In the genomic region with DNA sequence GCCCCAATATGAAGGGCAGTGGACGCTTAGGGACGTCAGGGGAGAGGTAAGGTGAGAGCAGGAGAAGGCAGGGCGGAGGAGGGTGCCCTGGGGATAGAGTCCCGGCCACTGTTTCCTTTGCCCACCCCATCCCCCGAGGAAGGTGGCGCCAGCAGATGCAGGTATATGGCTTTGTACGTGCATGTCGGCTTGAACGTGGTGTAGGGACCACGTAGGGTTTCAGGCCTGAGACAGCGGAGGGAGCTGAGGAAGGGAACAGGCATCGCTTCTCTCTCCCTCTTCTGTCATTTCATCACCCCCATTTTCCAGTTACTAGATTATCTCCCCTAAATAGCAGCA, we compare ENCODE assay signal across 8 cellular contexts.
DNase-seq lines count a peak whose midpoint lies in the region; ATAC-seq and TF ChIP-seq lines count a peak whose summit lies in the region.

No MANE protein-coding gene starts in this region.

- H3K4me3 Mint-ChIP-seq in Calu3 (ENCODE audit: low read depth, unreplicated experiment), result peak overlapping the region; percentile 76
- H3K4me3 Mint-ChIP-seq in IgD-negative memory B cell, result peak overlapping the region; percentile 76 to 99 (median 94)

- H2AFZ ChIP-seq in parathyroid adenoma, result peak overlapping the region; percentile 91

- peaks cover 9% of the 10 kb centered on the region for H3K4me1 ChIP-seq in effector memory CD4-positive, alpha-beta T cell (ENCODE audit: control insufficient read depth, insufficient read depth, low read length, poor library complexity, severe bottlenecking)
- peaks cover 5% of the 10 kb centered on the region for H3K4me1 ChIP-seq in parathyroid adenoma

- H3K4me3 ChIP-seq in effector memory CD4-positive, alpha-beta T cell (ENCODE audit: insufficient read depth, low read depth, low read length, poor library complexity, severe bottlenecking), result peak overlapping the region; percentile 52
- peak overlapping the region; percentile 40 for H3K4me3 ChIP-seq in parathyroid adenoma (ENCODE audit: low read depth, low read length)

- BruUV-seq in Calu3 (replicated peaks; lab: Mats Ljungman, UMichigan), result no TSS peak

- TF ChIP-seq CTCF in Calu3 (IDR thresholded peaks at IDR 0.05; ENCODE audit: unreplicated experiment) (no peak), parathyroid adenoma (IDR thresholded peaks at IDR 0.05) (no peak)

- H3K27ac Mint-ChIP-seq in Calu3 (ENCODE audit: unreplicated experiment) (peak overlapping the region; percentile 96), IgD-negative memory B cell (peak overlapping the region in 2 of 3 donors; percentile 41 to 96)

- DNase-seq in Calu3, result peak; percentile 9
- DNase-seq in effector memory CD4-positive, alpha-beta T cell, result no peak
- DNase-seq in dermis blood vessel endothelial cell, result no peak
- no peak for DNase-seq in NCI-H524 (lab: John Stamatoyannopoulos, UW)
- no peak for DNase-seq in NCI-H446 treated with DMSO at 0.1 percent for 48 hours (lab: John Stamatoyannopoulos, UW)

- peaks cover 27% of the 10 kb centered on the region for H3K4me1 Mint-ChIP-seq in Calu3 (ENCODE audit: low read depth, unreplicated experiment)
- peaks cover 4 to 9% (median 7%) of the 10 kb centered on the region in 3 donors for H3K4me1 Mint-ChIP-seq in IgD-negative memory B cell

- H3K9me3 Mint-ChIP-seq in Calu3 (ENCODE audit: low read depth, unreplicated experiment) (no peaks in the 10 kb centered on the region), IgD-negative memory B cell (peaks cover 0 to 4% (median 0%) of the 10 kb centered on the region in 3 donors)

- H3K9me3 ChIP-seq in effector memory CD4-positive, alpha-beta T cell (ENCODE audit: control insufficient read depth, low read length), result no peaks in the 10 kb centered on the region
- H3K9me3 ChIP-seq in parathyroid adenoma (ENCODE audit: control insufficient read depth, low read length), result no peaks in the 10 kb centered on the region

- H3K36me3 Mint-ChIP-seq in Calu3 (ENCODE audit: insufficient read depth, unreplicated experiment) (peaks cover 26% of the 10 kb centered on the region), IgD-negative memory B cell (peaks cover 1% of the 10 kb centered on the region)

- H3K27me3 ChIP-seq in effector memory CD4-positive, alpha-beta T cell (replicated peaks; ENCODE audit: control insufficient read depth, insufficient read depth, low read length, poor library complexity, severe bottlenecking), result no peaks in the 10 kb centered on the region
- H3K27me3 ChIP-seq in parathyroid adenoma (ENCODE audit: control insufficient read depth, insufficient read depth, low read length), result no peaks in the 10 kb centered on the region

- no peak overlapping the region for H3K9ac ChIP-seq in parathyroid adenoma

- no peaks in the 10 kb centered on the region for H3K36me3 ChIP-seq in effector memory CD4-positive, alpha-beta T cell (ENCODE audit: control insufficient read depth, insufficient read depth, low read length)
- H3K36me3 ChIP-seq in parathyroid adenoma (ENCODE audit: control insufficient read depth, insufficient read depth, low read length), result no peaks in the 10 kb centered on the region

- H3K27ac ChIP-seq in effector memory CD4-positive, alpha-beta T cell (ENCODE audit: insufficient read depth, low read length, poor library complexity, severe bottlenecking), result peak overlapping the region; percentile 57
- peak overlapping the region; percentile 57 for H3K27ac ChIP-seq in parathyroid adenoma

- ATAC-seq in GM21447 (IDR thresholded peaks at IDR 0.05; ENCODE audit: unreplicated experiment), result peak; percentile 38

- peak overlapping the region; percentile 63 for H3K4me2 ChIP-seq in parathyroid adenoma (ENCODE audit: low read length)

- CTCF ChIA-PET in Calu3 (lab: Charles Lee), result interaction anchor here (0.6 to 1.6 kb wide), 4 partner anchors 13 to 476 kb away, joined by 3 to 11 read pairs (median 4); no protein-coding TSS in a partner anchor

- intact Hi-C loops in Calu3 (cut with micrococcal nuclease; ENCODE audit: unreplicated experiment), result loop anchor here (2.0 to 5.0 kb wide), 3 partner anchors 269 to 495 kb away; no protein-coding TSS in a partner anchor

- H3K79me2 ChIP-seq in parathyroid adenoma, result no peaks in the 10 kb centered on the region

- H3K27me3 Mint-ChIP-seq in Calu3 (ENCODE audit: unreplicated experiment) (no peaks in the 10 kb centered on the region), IgD-negative memory B cell (no peaks in the 10 kb centered on the region)
